In the genomic region with DNA sequence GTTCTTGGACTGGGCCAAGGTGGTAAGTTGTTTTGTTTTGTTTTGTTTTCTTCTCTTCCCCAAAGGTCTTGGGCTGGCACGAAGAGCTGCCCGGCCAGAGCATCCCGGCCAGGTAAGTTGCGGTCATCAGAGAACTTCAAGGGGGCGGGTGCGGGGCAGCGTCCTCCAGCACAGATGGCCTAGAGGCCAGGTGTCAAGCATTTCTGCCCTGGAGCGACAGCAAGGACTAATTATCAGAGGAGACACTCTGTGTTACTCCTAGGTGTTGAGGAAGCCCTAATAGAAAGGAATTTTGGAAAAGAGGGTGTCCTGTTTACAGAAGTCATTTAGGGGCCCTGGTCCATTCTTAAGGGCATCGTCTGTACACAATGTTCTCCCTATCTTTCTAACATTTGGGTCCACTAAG, we compare ENCODE assay signal across 10 cellular contexts. TPM values are rescaled to one million over a fixed set of nuclear protein-coding genes. Genes with fewer than 3 reads are reported as not detected.
DNase-seq lines count a peak whose midpoint lies in the region; ATAC-seq, FAIRE-seq and TF ChIP-seq lines count a peak whose summit lies in the region.
"Had no signal": no experiment of that assay in that cellular context is flagged by ENCODE, and none has a peak within 500 bp of the region (broad histone marks: within the 10 kb centered on the region; RNA-seq: fewer than 3 reads in every experiment).

No MANE protein-coding gene starts in this region.

- H3K4me2 ChIP-seq in HepG2 (ENCODE audit: low read depth, low read length), result peak overlapping the region; percentile 97

- peaks cover 2 to 30% of the 10 kb centered on the region in 2 experiments; a peak in 4 of 5 replicates for H3K27me3 ChIP-seq in HepG2 (ENCODE audit: control insufficient read depth in 1 of 2, insufficient read depth in 2 of 2, low read length in 2 of 2)
- H3K27me3 ChIP-seq in thymus (ENCODE audit: control insufficient read depth, insufficient read depth), result peaks cover 9% of the 10 kb centered on the region

- H3K4me3 ChIP-seq in HepG2 (replicated peaks in 1 of 3; ENCODE audit: insufficient read depth in 1 of 3, low read depth in 2 of 3, low read length in 3 of 3) (peak overlapping the region in 2 of 3 experiments; percentile 19 to 73; a peak in 2 of 6 replicates), thymus (ENCODE audit: low read length) (peak overlapping the region; percentile 53)

- intact Hi-C loops in HepG2 (cut with micrococcal nuclease; ENCODE audit: unreplicated experiment), result loop anchor here (5.0 kb wide), 1 partner anchor 115 kb away; a partner anchor contains a TSS

- WGBS in HepG2 (ENCODE audit: low lambda C conversion rate), result 40% methylated on average over 9 of the region's 9 CpGs
- WGBS in thymus, result 55% methylated on average over 9 of the region's 9 CpGs

- TF ChIP-seq POLR2A in HepG2 (IDR thresholded peaks at IDR 0.05; ENCODE audit: insufficient read depth in 1 of 2, low read depth in 2 of 2, low read length in 2 of 2) (no peak), GM12891 (IDR thresholded peaks at IDR 0.05; ENCODE audit: low read depth, low read length) (no peak)

- H3K36me3 Mint-ChIP-seq in activated CD8-positive, alpha-beta memory T cell treated with anti-CD3 and anti-CD28 coated beads, Interleukin-2, amount 10 ng/mL, durations not matched to agents 7 days and 5 days, result no peaks in the 10 kb centered on the region

- TF ChIP-seq CTCF in HepG2 (CRISPR knock-in tag; IDR thresholded peaks at IDR 0.05), result no peak

- H3K4me3 Mint-ChIP-seq in activated CD8-positive, alpha-beta memory T cell treated with anti-CD3 and anti-CD28 coated beads, Interleukin-2, amount 10 ng/mL, durations not matched to agents 7 days and 5 days, result peak overlapping the region; percentile 58

- H3K27ac ChIP-seq in angular gyrus (ENCODE audit: low read depth, low read length), result peak overlapping the region; percentile 89
- no peak overlapping the region for H3K27ac ChIP-seq in HepG2 (ENCODE audit: extremely low read length, insufficient read depth, low read length)
- H3K27ac ChIP-seq in thymus (ENCODE audit: low read depth), result no peak overlapping the region

- CTCF ChIA-PET in activated CD8-positive, alpha-beta memory T cell treated with anti-CD3 and anti-CD28 coated beads, Interleukin-2, amount 10 ng/mL, durations not matched to agents 7 days and 5 days (lab: Charles Lee), result interaction anchor here (1.0 kb wide), 1 partner anchor 13 kb away, joined by 3 read pairs; no protein-coding TSS in a partner anchor
- CTCF ChIA-PET in HepG2 (lab: Yijun Ruan, JAX; ENCODE audit: low intra/inter-chr PET ratio, low total read pairs), result no interaction called here

- H3K9me3 Mint-ChIP-seq in activated CD8-positive, alpha-beta memory T cell treated with anti-CD3 and anti-CD28 coated beads, Interleukin-2, amount 10 ng/mL, durations not matched to agents 7 days and 5 days (ENCODE audit: low read depth), result no peaks in the 10 kb centered on the region

- H2AFZ ChIP-seq in HepG2 (ENCODE audit: low read length), result no peak overlapping the region

- H4K20me1 ChIP-seq in HepG2 (ENCODE audit: insufficient read depth, low read length), result no peaks in the 10 kb centered on the region

- TF ChIP-seq RAD21 in HepG2 (CRISPR knock-in tag; IDR thresholded peaks at IDR 0.05), result no peak

- TF ChIP-seq EP300 in HepG2 (IDR thresholded peaks at IDR 0.05; ENCODE audit: low read depth in 2 of 2, low read length in 2 of 2), result no peak
- TF ChIP-seq EP300 in HepG2 (CRISPR knock-in tag; IDR thresholded peaks at IDR 0.05; ENCODE audit: borderline replicate concordance), result no peak

- H3K4me1 ChIP-seq in HepG2 (ENCODE audit: insufficient read depth, low read length) (peaks cover 29% of the 10 kb centered on the region), thymus (ENCODE audit: control insufficient read depth, insufficient read depth, low read length) (peaks cover 11% of the 10 kb centered on the region)

- H3K79me2 ChIP-seq in HepG2 (ENCODE audit: insufficient read depth, low read length), result no peaks in the 10 kb centered on the region

- H3K27me3 Mint-ChIP-seq in activated CD8-positive, alpha-beta memory T cell treated with anti-CD3 and anti-CD28 coated beads, Interleukin-2, amount 10 ng/mL, durations not matched to agents 7 days and 5 days, result peaks cover 72% of the 10 kb centered on the region

- in situ Hi-C loops in HepG2 (cut with HindIII; ENCODE audit: extremely low pct_ligation_motif_present, low pct_unique_long_range_greater_than_20kb), result no loop called here

- ATAC-seq in activated CD8-positive, alpha-beta memory T cell treated with anti-CD3 and anti-CD28 coated beads, Interleukin-2, amount 10 ng/mL, durations not matched to agents 7 days and 5 days, result no peak
- ATAC-seq in HepG2, result no peak

- H3K9ac ChIP-seq in HepG2 (ENCODE audit: insufficient read depth, low read depth, low read length), result no peak overlapping the region

- POLR2A ChIA-PET in HepG2 (lab: Yijun Ruan, JAX), result no interaction called here

- no peak for FAIRE-seq in HepG2 (lab: Jason Lieb, UNC)
- no peak for FAIRE-seq in GM12891 (lab: Jason Lieb, UNC)
- FAIRE-seq: G401.6 had no signal

- no TSS peak for BruUV-seq in HepG2 (replicated peaks; lab: Mats Ljungman, UMichigan)

- no peak for DNase-seq in activated CD8-positive, alpha-beta memory T cell treated with anti-CD3 and anti-CD28 coated beads, Interleukin-2, amount 10 ng/mL, durations not matched to agents 7 days and 5 days
- no peak for DNase-seq in activated CD8-positive, alpha-beta memory T cell treated with anti-CD3 and anti-CD28 coated beads, Interleukin-2, amount 50 U/mL, for 4 hours
- DNase-seq in HepG2 (ENCODE audit: low spot score) (no peak), AG08396 (ENCODE audit: low spot score) (no peak), GM12891 (ENCODE audit: insufficient read length, low spot score) (no peak), OCI-M1 (lab: John Stamatoyannopoulos, UW) (no peak)

- H3K9me3 ChIP-seq in HepG2 (ENCODE audit: low read length) (no peaks in the 10 kb centered on the region), thymus (ENCODE audit: control insufficient read depth) (no peaks in the 10 kb centered on the region)

- H3K4me1 Mint-ChIP-seq in activated CD8-positive, alpha-beta memory T cell treated with anti-CD3 and anti-CD28 coated beads, Interleukin-2, amount 10 ng/mL, durations not matched to agents 7 days and 5 days, result peaks cover 17% of the 10 kb centered on the region

- H3K36me3 ChIP-seq in HepG2 (replicated peaks in 1 of 2; ENCODE audit: control insufficient read depth in 1 of 2, insufficient read depth in 2 of 2, low read length in 2 of 2) (no peaks in the 10 kb centered on the region), thymus (ENCODE audit: control insufficient read depth, insufficient read depth) (no peaks in the 10 kb centered on the region)

- H3K27ac Mint-ChIP-seq in activated CD8-positive, alpha-beta memory T cell treated with anti-CD3 and anti-CD28 coated beads, Interleukin-2, amount 10 ng/mL, durations not matched to agents 7 days and 5 days, result no peak overlapping the region

TF ChIP-seq in HepG2, 621 proteins besides CTCF, POLR2A, EP300 and RAD21:
- TF ChIP-seq ZSCAN31 (CRISPR knock-in tag; IDR thresholded peaks at IDR 0.05; ENCODE audit: low read depth), result no peak
- 0 out of 2 replicates have a peak, but pooled peaks have one; percentile 17 for TF ChIP-seq EZH2 (conservative IDR thresholded peaks at IDR 0.05; ENCODE audit: low read depth, low read length)
TF ChIP-seq in HepG2: peak in this region for 1.

TF ChIP-seq in GM12891, 5 proteins besides CTCF, POLR2A, EP300 and RAD21:
- TF ChIP-seq POLR2AphosphoS5 (IDR thresholded peaks at IDR 0.05; ENCODE audit: low read depth, low read length) (no peak), PAX5 (IDR thresholded peaks at IDR 0.05; ENCODE audit: insufficient read depth, low read length, severe bottlenecking) (no peak), POU2F2 (IDR thresholded peaks at IDR 0.05; ENCODE audit: low read depth, low read length) (no peak), SPI1 (IDR thresholded peaks at IDR 0.05; ENCODE audit: low read depth, low read length) (no peak)

RNA-seq across cellular contexts. Expression of a gene that starts 1.2 kb away (rescaled TPM):
- total RNA-seq in activated CD8-positive, alpha-beta memory T cell treated with anti-CD3 and anti-CD28 coated beads, Interleukin-2, amount 10 ng/mL, durations not matched to agents 7 days and 5 days, result under 1 TPM; 0.06 to 0.07 TPM
- total RNA-seq in HepG2 (2016; rRNA removed; fragmentation: Illumina TruSeq; extraction: Trizol), result 0.06 TPM in 1 of 2 replicates, not detected in the other
- not detected in 2 replicates for total RNA-seq in HepG2 (2016; cell fraction: cytosol; rRNA removed; fragmentation: Illumina TruSeq; extraction: Trizol; ENCODE audit: low read depth)
- 0.02 TPM in 1 of 2 replicates, not detected in the other for total RNA-seq in HepG2 (2016; cell fraction: insoluble cytoplasmic fraction; rRNA removed; fragmentation: Illumina TruSeq; extraction: Trizol)
- 0.03 TPM in 1 of 2 replicates, not detected in the other for total RNA-seq in HepG2 (2016; cell fraction: membrane; rRNA removed; fragmentation: Illumina TruSeq; extraction: Trizol)
- 0.09 and 0.16 TPM in 2 replicates for total RNA-seq in HepG2 (2016; cell fraction: nucleus; rRNA removed; fragmentation: Illumina TruSeq; extraction: Trizol)
- polyA plus RNA-seq in HepG2 (2011; rRNA removed), result 0.01 and 0.04 TPM in 2 replicates
- polyA plus RNA-seq in HepG2 (2011; cell fraction: cytosol; rRNA removed), result under 0.01 and 0.01 TPM in 2 replicates
- polyA plus RNA-seq in HepG2 (2011; cell fraction: nucleus; rRNA removed), result 0.05 and 0.14 TPM in 2 replicates
- not detected in 2 replicates for polyA plus RNA-seq in HepG2 (2012)
- polyA plus RNA-seq in HepG2 (2016; cell fraction: cytosol; fragmentation: Illumina TruSeq; extraction: Trizol; ENCODE audit: low read depth), result not detected in 2 replicates
- not detected in 2 replicates for polyA plus RNA-seq in HepG2 (2016; cell fraction: insoluble cytoplasmic fraction; fragmentation: Illumina TruSeq; extraction: Trizol; ENCODE audit: low read depth)
- not detected in 2 replicates for polyA plus RNA-seq in HepG2 (2016; cell fraction: membrane; fragmentation: Illumina TruSeq; extraction: Trizol; ENCODE audit: low read depth)
- 0.08 TPM in 1 of 2 replicates, not detected in the other for polyA plus RNA-seq in HepG2 (2016; cell fraction: nucleus; fragmentation: Illumina TruSeq; extraction: Trizol; ENCODE audit: insufficient read depth, low read depth)
- polyA minus RNA-seq in HepG2 (2011; rRNA and poly(A)+ RNA removed; ENCODE audit: low replicate concordance), result 0.06 and 28.4 TPM in 2 replicates
- not detected in 2 replicates for polyA minus RNA-seq in HepG2 (2011; cell fraction: cytosol; rRNA and poly(A)+ RNA removed)
- polyA minus RNA-seq in HepG2 (2011; cell fraction: nucleus; rRNA and poly(A)+ RNA removed), result 0.12 and 0.13 TPM in 2 replicates
- polyA plus RNA-seq in thymus, result 2.6 TPM
- polyA plus RNA-seq in GM12891 (2012; ENCODE audit: low read depth, missing spikeins), result 0.28 TPM
- total RNA-seq: T-helper 1 cell treated with Interleukin-12 subunit alpha and Interleukin-12 subunit beta and Interleukin-4 antibody, amounts not matched to agents 30 ng/mL and 1 ng/mL, for 36 hours had no signal
